In the genomic region with DNA sequence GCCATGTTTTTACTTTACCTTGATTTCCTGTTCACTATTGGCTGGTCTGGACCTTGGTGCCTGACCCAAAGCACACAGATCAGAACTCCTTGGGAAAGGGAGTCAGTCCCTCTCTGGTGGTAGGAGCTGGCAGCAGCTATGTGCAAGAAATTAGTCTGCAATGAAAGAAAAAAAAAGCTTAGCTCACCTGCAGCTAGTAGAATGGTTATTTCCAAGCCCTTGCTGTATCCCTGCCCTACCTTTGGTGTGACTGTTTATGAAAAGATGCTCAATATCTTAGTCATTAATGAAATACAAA, we compare ENCODE assay signal across 18 cellular contexts.
"Had no signal": no experiment of that assay in that cellular context is flagged by ENCODE, and none has a peak within 500 bp of the region (broad histone marks: within the 10 kb centered on the region; RNA-seq: fewer than 3 reads in every experiment).

No MANE protein-coding gene starts in this region.

- H3K27ac Mint-ChIP-seq: naive thymus-derived CD8-positive, alpha-beta T cell had no signal

- H3K36me3 ChIP-seq: esophagus squamous epithelium, left lung, lower lobe of right lung, neutrophil, sigmoid colon, stomach, upper lobe of left lung, uterus had no signal

- H3K27me3 Mint-ChIP-seq: central memory CD8-positive, alpha-beta T cell had no signal

- H3K9me3 Mint-ChIP-seq: central memory CD8-positive, alpha-beta T cell; naive thymus-derived CD8-positive, alpha-beta T cell had no signal

- H3K9me3 ChIP-seq: esophagus squamous epithelium, left lung, lower lobe of right lung, neutrophil, psoas muscle, sigmoid colon, stomach, upper lobe of left lung, uterus had no signal

- H3K27me3 ChIP-seq: esophagus squamous epithelium, left lung, neutrophil, sigmoid colon, stomach, upper lobe of left lung, uterus had no signal

- H3K36me3 Mint-ChIP-seq: naive thymus-derived CD8-positive, alpha-beta T cell had no signal

- ATAC-seq: foreskin keratinocyte; left lung; lower lobe of right lung; naive thymus-derived CD8-positive, alpha-beta T cell; psoas muscle had no signal

- H3K27ac ChIP-seq: epithelial cell of prostate, esophagus squamous epithelium, foreskin keratinocyte, left lung, lower lobe of right lung, neutrophil, psoas muscle, sigmoid colon, skin epidermis, stomach, upper lobe of left lung, uterus had no signal

- DNase-seq: effector memory CD4-positive, alpha-beta T cell; esophagus squamous epithelium; foreskin keratinocyte; kidney glomerular epithelial cell; left lung; lower lobe of right lung; mesendoderm; naive thymus-derived CD8-positive, alpha-beta T cell; psoas muscle; sigmoid colon; stimulated activated naive CD4-positive, alpha-beta T cell; stomach; upper lobe of left lung; uterus had no signal

- H3K4me1 ChIP-seq: foreskin keratinocyte, left lung, psoas muscle, sigmoid colon had no signal

- H3K4me1 Mint-ChIP-seq: central memory CD8-positive, alpha-beta T cell; naive thymus-derived CD8-positive, alpha-beta T cell had no signal

- H3K4me3 ChIP-seq: esophagus squamous epithelium, left lung, lower lobe of right lung, psoas muscle, sigmoid colon, skin epidermis, stomach, upper lobe of left lung, uterus had no signal

- H3K4me3 Mint-ChIP-seq: central memory CD8-positive, alpha-beta T cell; naive thymus-derived CD8-positive, alpha-beta T cell had no signal
